8 cellular contexts compared by ENCODE assay signal in genomic region chr1:156055649-156056048, GRCh38. TPM values are rescaled to one million over a fixed set of nuclear protein-coding genes. Genes with fewer than 3 reads are reported as not detected.
A peak's percentile ranks its signal among the peaks of the same experiment; 100 is the strongest.
DNase-seq lines count a peak whose midpoint lies in the region; TF ChIP-seq lines count a peak whose summit lies in the region.

No MANE protein-coding gene starts in this region.

- peak overlapping the region; percentile 97 for H3K4me3 Mint-ChIP-seq in osteocyte (ENCODE audit: unreplicated experiment)

- H3K9ac ChIP-seq in OCI-LY1 (ENCODE audit: low read length) = peak overlapping the region; percentile 76

- DNase-seq in effector memory CD4-positive, alpha-beta T cell = no peak
- DNase-seq in osteocyte (ENCODE audit: extremely low spot score, unreplicated experiment) (no peak), DMS53 (lab: John Stamatoyannopoulos, UW) (no peak), dermis blood vessel endothelial cell (no peak), NCI-H2171 treated with DMSO at 0.1 percent for 48 hours (lab: John Stamatoyannopoulos, UW) (no peak), posterior vena cava (ENCODE audit: low spot score) (no peak)

- peak overlapping the region; percentile 96 for H3K27ac Mint-ChIP-seq in osteocyte (ENCODE audit: unreplicated experiment)

- H3K4me1 Mint-ChIP-seq in osteocyte (ENCODE audit: unreplicated experiment) = peaks cover 25% of the 10 kb centered on the region

- H3K4me2 ChIP-seq in DOHH2 (ENCODE audit: low read length) = peak overlapping the region; percentile 98
- H3K4me2 ChIP-seq in OCI-LY1 (ENCODE audit: low read length) = peak overlapping the region; percentile 77

- H3K9me3 Mint-ChIP-seq in osteocyte (ENCODE audit: unreplicated experiment) = no peaks in the 10 kb centered on the region

- H2AFZ ChIP-seq in OCI-LY1 (ENCODE audit: low read length) = no peak overlapping the region

- H3K36me3 ChIP-seq in DOHH2 (ENCODE audit: control insufficient read depth, low read length) = peaks cover 23% of the 10 kb centered on the region; the same call in 1 of the 2 replicates
- peaks cover 9% of the 10 kb centered on the region; the same call in 1 of the 2 replicates for H3K36me3 ChIP-seq in OCI-LY1 (ENCODE audit: insufficient read depth, low read length)
- peaks cover 3% of the 10 kb centered on the region for H3K36me3 ChIP-seq in effector memory CD4-positive, alpha-beta T cell (ENCODE audit: control insufficient read depth, insufficient read depth, low read length)

- no peaks in the 10 kb centered on the region for H3K27me3 Mint-ChIP-seq in osteocyte (ENCODE audit: unreplicated experiment)

- no peak overlapping the region for H3K27ac ChIP-seq in DOHH2 (ENCODE audit: low read depth, low read length)
- peak overlapping the region; percentile 23 for H3K27ac ChIP-seq in OCI-LY1 (ENCODE audit: low read depth, low read length, poor library complexity, severe bottlenecking)
- H3K27ac ChIP-seq in effector memory CD4-positive, alpha-beta T cell (ENCODE audit: insufficient read depth, low read length, poor library complexity, severe bottlenecking) = no peak overlapping the region

- H3K9me2 ChIP-seq in DOHH2 (replicated peaks; ENCODE audit: control insufficient read depth, low read length) (no peaks in the 10 kb centered on the region), OCI-LY1 (ENCODE audit: low read depth, low read length) (no peaks in the 10 kb centered on the region)

- H3K79me2 ChIP-seq in DOHH2 (ENCODE audit: control insufficient read depth, low read length) = peaks cover 36% of the 10 kb centered on the region
- no peaks in the 10 kb centered on the region for H3K79me2 ChIP-seq in OCI-LY1 (ENCODE audit: insufficient read depth, low read length)

- H3F3A ChIP-seq in DOHH2 (ENCODE audit: control insufficient read depth, insufficient read depth) = peaks cover 4% of the 10 kb centered on the region
- no peaks in the 10 kb centered on the region for H3F3A ChIP-seq in OCI-LY1 (ENCODE audit: insufficient read depth, low read length)

- peak overlapping the region; percentile 98 for H3K4me3 ChIP-seq in DOHH2 (ENCODE audit: low read length)
- H3K4me3 ChIP-seq in OCI-LY1 (ENCODE audit: low read depth, low read length, poor library complexity, severe bottlenecking) = peak overlapping the region; percentile 73
- peak overlapping the region; percentile 95 for H3K4me3 ChIP-seq in effector memory CD4-positive, alpha-beta T cell (ENCODE audit: insufficient read depth, low read depth, low read length, poor library complexity, severe bottlenecking)

- intact Hi-C loops in posterior vena cava (cut with DNase I) = no loop called here

- no peak for TF ChIP-seq CTCF in DOHH2 (IDR thresholded peaks at IDR 0.05; ENCODE audit: low read depth, low read length, poor library complexity, severe bottlenecking)
- TF ChIP-seq CTCF in OCI-LY1 (IDR thresholded peaks at IDR 0.05; ENCODE audit: low read length) = no peak
- no peak for TF ChIP-seq CTCF in osteocyte (IDR thresholded peaks at IDR 0.05)

- H4K20me1 ChIP-seq in DOHH2 (ENCODE audit: control insufficient read depth, insufficient read depth, low read depth, low read length) = no peaks in the 10 kb centered on the region
- H4K20me1 ChIP-seq in OCI-LY1 (ENCODE audit: insufficient read depth, low read length) = no peaks in the 10 kb centered on the region

- H3K27me3 ChIP-seq in DOHH2 (ENCODE audit: control insufficient read depth, low read length) = no peaks in the 10 kb centered on the region
- H3K27me3 ChIP-seq in OCI-LY1 (ENCODE audit: insufficient read depth, low read length) = no peaks in the 10 kb centered on the region
- no peaks in the 10 kb centered on the region for H3K27me3 ChIP-seq in effector memory CD4-positive, alpha-beta T cell (replicated peaks; ENCODE audit: control insufficient read depth, insufficient read depth, low read length, poor library complexity, severe bottlenecking)

- H3K9me3 ChIP-seq in DOHH2 (ENCODE audit: control insufficient read depth, insufficient read depth, low read length) (no peaks in the 10 kb centered on the region), OCI-LY1 (ENCODE audit: low read length) (no peaks in the 10 kb centered on the region)
- H3K9me3 ChIP-seq in effector memory CD4-positive, alpha-beta T cell (ENCODE audit: control insufficient read depth, low read length) = no peaks in the 10 kb centered on the region

- H3K36me3 Mint-ChIP-seq in osteocyte (ENCODE audit: unreplicated experiment) = no peaks in the 10 kb centered on the region

- H3K4me1 ChIP-seq in DOHH2 (ENCODE audit: control insufficient read depth, low read length) (peaks cover 19% of the 10 kb centered on the region), OCI-LY1 (ENCODE audit: insufficient read depth, low read length, severe bottlenecking) (peaks cover 18% of the 10 kb centered on the region)
- peaks cover 14% of the 10 kb centered on the region for H3K4me1 ChIP-seq in effector memory CD4-positive, alpha-beta T cell (ENCODE audit: control insufficient read depth, insufficient read depth, low read length, poor library complexity, severe bottlenecking)

RNA-seq across cellular contexts. Expression of gene LAMTOR2, which starts 1.1 kb away (rescaled TPM):
- 56.2 and 59.9 TPM in 2 replicates for total RNA-seq in osteocyte
- total RNA-seq in dermis blood vessel endothelial cell = 69.3 and 103 TPM in 2 replicates
- total RNA-seq in posterior vena cava = 10 to 100 TPM; 34.7 to 38.4 TPM

RNA-seq across cellular contexts. Expression of gene UBQLN4, which starts 2.1 kb away (rescaled TPM):
- total RNA-seq in osteocyte (36.4 and 36.9 TPM in 2 replicates), dermis blood vessel endothelial cell (16.3 and 23.4 TPM in 2 replicates), posterior vena cava (10 to 100 TPM; 18.0 to 29.1 TPM)

RNA-seq across cellular contexts. Expression of gene RAB25, which starts 5.3 kb away (rescaled TPM):
- total RNA-seq in osteocyte (not detected in 2 replicates), dermis blood vessel endothelial cell (not detected in 2 replicates), posterior vena cava (not detected)

RNA-seq across cellular contexts. Expression of gene MEX3A, which starts 26.6 kb away (rescaled TPM):
- total RNA-seq in osteocyte (19.8 and 20.7 TPM in 2 replicates), dermis blood vessel endothelial cell (4.8 and 8.8 TPM in 2 replicates), posterior vena cava (under 1 TPM; 0.23 to 0.76 TPM)

RNA-seq across cellular contexts. Expression of gene SSR2, which starts 34.9 kb away (rescaled TPM):
- total RNA-seq in osteocyte (283 and 284 TPM in 2 replicates), dermis blood vessel endothelial cell (516 and 723 TPM in 2 replicates), posterior vena cava (100 to 1,000 TPM; 147 to 173 TPM)
